Comparison of ENCODE assay signal across 8 cellular contexts in the genomic region with DNA sequence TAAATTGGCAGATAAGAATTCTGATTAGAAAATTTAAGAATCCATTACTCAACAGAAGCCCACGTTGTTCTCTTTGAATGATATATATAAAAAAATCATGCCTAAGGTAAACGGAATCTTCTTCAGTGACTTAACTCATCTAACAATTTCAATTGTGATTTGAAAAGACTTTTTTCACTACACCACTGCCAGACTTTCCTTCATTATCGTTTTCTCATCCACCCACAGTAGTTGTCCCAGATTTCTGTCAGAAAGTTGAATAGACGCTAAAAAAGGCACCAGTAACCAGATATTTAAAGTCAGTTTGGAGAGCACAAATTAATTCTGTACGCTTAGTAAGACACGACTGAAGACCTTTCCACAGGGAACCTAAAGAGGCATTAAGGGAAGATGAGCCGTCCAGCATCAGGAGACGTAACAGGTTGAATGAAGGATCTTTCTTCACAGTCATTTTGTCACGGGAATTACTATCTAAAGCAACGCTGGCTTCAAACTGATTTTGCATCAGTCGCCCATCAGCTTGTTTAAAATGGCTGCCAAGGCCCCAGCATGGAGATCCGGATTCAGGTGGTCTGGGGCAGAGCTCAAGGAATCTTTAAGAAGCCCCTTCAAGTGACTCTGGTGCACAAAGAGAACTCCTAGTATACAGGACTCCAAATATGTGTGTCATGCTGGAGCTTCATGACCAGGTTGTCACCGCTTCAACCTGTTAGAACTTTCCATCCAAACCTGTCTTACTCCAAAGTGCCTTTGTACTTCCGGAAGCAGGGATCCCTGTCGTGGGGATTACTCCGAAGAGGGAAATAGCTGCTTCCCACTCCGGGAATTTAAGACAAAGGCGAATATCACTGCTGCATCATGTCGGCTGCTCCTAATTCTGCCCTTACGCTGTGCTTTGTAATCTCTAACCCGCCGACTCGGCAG. TPM values are rescaled to one million over a fixed set of nuclear protein-coding genes. Genes with fewer than 3 reads are reported as not detected.
DNase-seq lines count a peak whose midpoint lies in the region; ATAC-seq and TF ChIP-seq lines count a peak whose summit lies in the region.

No MANE protein-coding gene starts in this region.

- peaks cover 4% of the 10 kb centered on the region; the same call in 1 of the 2 replicates for H3K27me3 ChIP-seq in H9 (ENCODE audit: insufficient read depth, low read length)
- H3K27me3 ChIP-seq in ovary, result no peaks in the 10 kb centered on the region

- H3K14ac ChIP-seq in H9 (ENCODE audit: insufficient read depth, low read length), result peak overlapping the region; percentile 87

- H4K20me1 ChIP-seq in H9 (ENCODE audit: control insufficient read depth, insufficient read depth, insufficient read length), result no peaks in the 10 kb centered on the region

- H3K4me1 ChIP-seq in H9 (ENCODE audit: insufficient read depth, low read length) (peaks cover 2% of the 10 kb centered on the region), ovary (ENCODE audit: insufficient read depth) (no peaks in the 10 kb centered on the region)

- no peak for ATAC-seq in GM19324 (IDR thresholded peaks at IDR 0.05; ENCODE audit: low FRiP score, unreplicated experiment)
- no peak for ATAC-seq in GM18511 (IDR thresholded peaks at IDR 0.05; ENCODE audit: unreplicated experiment)
- no peak for ATAC-seq in GM18517 (IDR thresholded peaks at IDR 0.05; ENCODE audit: unreplicated experiment)

- H2BK5ac ChIP-seq in H9 (ENCODE audit: insufficient read length, low read length), result no peak overlapping the region

- H2BK120ac ChIP-seq in H9 (ENCODE audit: low read depth, low read length, poor library complexity, severe bottlenecking), result no peak overlapping the region

- peak overlapping the region; percentile 90 for H3K4me2 ChIP-seq in H9 (ENCODE audit: insufficient read depth, insufficient read length, low read length)

- H3K9me3 ChIP-seq in H9 (ENCODE audit: control insufficient read depth, low read depth, low read length) (no peaks in the 10 kb centered on the region), ovary (no peaks in the 10 kb centered on the region)

- H3K36me3 ChIP-seq in ovary, result no peaks in the 10 kb centered on the region

- peaks cover 4 to 8% (median 5%) of the 10 kb centered on the region in 3 experiments; a peak in 6 of 7 replicates for H3K36me3 Mint-ChIP-seq in H9 (ENCODE audit: insufficient read depth in 1 of 3, low read depth in 3 of 3)

- H2AFZ ChIP-seq in H9 (ENCODE audit: low read length), result no peak overlapping the region

- peaks cover 10% of the 10 kb centered on the region for H3K23me2 ChIP-seq in H9 (ENCODE audit: insufficient read length, low read depth, low read length, poor library complexity, severe bottlenecking)

- TF ChIP-seq EP300 in ovary (IDR thresholded peaks at IDR 0.05), result no peak

- peaks cover 22% of the 10 kb centered on the region for H3K27me3 Mint-ChIP-seq in H9 (ENCODE audit: low read depth)

- H3K27ac Mint-ChIP-seq in H9, result peak overlapping the region; percentile 96 to 98 (median 96)

- peak overlapping the region; percentile 90 for H3K9ac ChIP-seq in H9 (ENCODE audit: extremely low read depth, insufficient read length, low read length)

- no peak for TF ChIP-seq POLR2A in ovary (IDR thresholded peaks at IDR 0.05)

- intact Hi-C loops in ovary (cut with DNase I), result no loop called here

- H3K4me3 ChIP-seq in AG09309 (ENCODE audit: control insufficient read depth, low read depth, low read length) (peak overlapping the region; percentile 67), fibroblast of pulmonary artery (replicated peaks; ENCODE audit: low read depth, low read length) (peak overlapping the region; percentile 72), ovary (peak overlapping the region; percentile 87)

- no peak overlapping the region for H3K27ac ChIP-seq in H9 (ENCODE audit: insufficient read length, low read depth, low read length)
- peak overlapping the region; percentile 90 for H3K27ac ChIP-seq in VCaP
- peak overlapping the region; percentile 78 to 82 for H3K27ac ChIP-seq in ovary

- H2BK12ac ChIP-seq in H9 (ENCODE audit: insufficient read length, low read depth, low read length), result peak overlapping the region; percentile 5

- DNase-seq in AG09309 (ENCODE audit: low read depth), result no peak
- DNase-seq in H9, result peak; percentile 34
- peak; percentile 8 for DNase-seq in fibroblast of pulmonary artery (ENCODE audit: low read depth)
- no peak for DNase-seq in ovary

- H3K79me1 ChIP-seq in H9 (ENCODE audit: insufficient read depth, low read depth, low read length, poor library complexity, severe bottlenecking), result peaks cover 2% of the 10 kb centered on the region

- no peak overlapping the region for H3K56ac ChIP-seq in H9 (ENCODE audit: insufficient read length, low read depth, low read length)

- peak overlapping the region; percentile 88 for H3K18ac ChIP-seq in H9 (ENCODE audit: insufficient read length, low read depth, low read length)

- peak overlapping the region; percentile 24 for H4K91ac ChIP-seq in H9 (ENCODE audit: insufficient read length, low read depth, low read length)

- H3K4ac ChIP-seq in H9 (ENCODE audit: low read depth, low read length), result peak overlapping the region; percentile 31; the same call in 1 of the 2 replicates

- peak overlapping the region; percentile 94 to 96 for H3K4me3 Mint-ChIP-seq in H9

- H3K4me1 Mint-ChIP-seq in H9, result peaks cover 52 to 54% of the 10 kb centered on the region in 2 experiments

- H4K5ac ChIP-seq in H9 (ENCODE audit: insufficient read length, low read depth, low read length), result peak overlapping the region; percentile 38

- H3K9me3 Mint-ChIP-seq in H9, result no peaks in the 10 kb centered on the region

- H4K8ac ChIP-seq in H9 (replicated peaks; ENCODE audit: insufficient read length, low read depth, low read length), result peak overlapping the region; percentile 20

- no peak overlapping the region for H3K23ac ChIP-seq in H9 (ENCODE audit: insufficient read length, low read depth, low read length)

- no CpG with 5 or more reads among the region's 23 CpGs for WGBS in H9 (ENCODE audit: extremely low coverage, insufficient read length, low lambda C conversion rate)
- 19 to 21% (median 21%) methylated on average over 23 of the region's 23 CpGs for WGBS in ovary, 3 donors

- TF ChIP-seq CTCF in AG09309 (IDR thresholded peaks at IDR 0.05; ENCODE audit: control insufficient read depth, insufficient read depth, low read depth, low read length, missing control alignments), result no peak
- no peak for TF ChIP-seq CTCF in H9 (conservative IDR thresholded peaks at IDR 0.05)
- TF ChIP-seq CTCF in VCaP (conservative IDR thresholded peaks at IDR 0.05), result no peak
- no peak for TF ChIP-seq CTCF in fibroblast of pulmonary artery (IDR thresholded peaks at IDR 0.05; ENCODE audit: low read length, missing control alignments)
- TF ChIP-seq CTCF in ovary (IDR thresholded peaks at IDR 0.05), result no peak

- peaks cover 14% of the 10 kb centered on the region; the same call in 1 of the 2 replicates for H3K79me2 ChIP-seq in H9 (ENCODE audit: insufficient read depth, low read length)

- H3T11ph ChIP-seq in H9 (ENCODE audit: low read length), result no peak overlapping the region

- peak overlapping the region; percentile 68 for H2AK5ac ChIP-seq in H9 (ENCODE audit: insufficient read length, low read length)

- no peak overlapping the region for H2BK20ac ChIP-seq in H9 (ENCODE audit: low read depth, low read length, poor library complexity, severe bottlenecking)

- H2BK15ac ChIP-seq in H9 (ENCODE audit: low read depth, low read length), result no peak overlapping the region

RNA-seq across cellular contexts. Expression of a gene that starts 1.2 kb away (rescaled TPM):
- 77.6 and 84.2 TPM in 2 replicates for total RNA-seq in H9 (2021)
- total RNA-seq in ovary, result 10 to 100 TPM; 44.6 to 88.8 (median 65.4) TPM
- polyA plus RNA-seq in ovary, result 100 to 1,000 TPM in 1 of 2 donors, 10 to 100 TPM in 1; 63.9 to 126 TPM

RNA-seq across cellular contexts. Expression of a gene that starts 6.1 kb away (rescaled TPM):
- total RNA-seq in H9 (2021) (0.13 TPM in 1 of 2 replicates, not detected in the other), ovary (1 to 10 TPM in 4 of 7 donors, under 1 TPM in 3; 0.33 to 4.4 (median 1.0) TPM)
- polyA plus RNA-seq in ovary, result 1 to 10 TPM in 1 of 2 donors, under 1 TPM in 1; 0.82 to 2.7 TPM

RNA-seq across cellular contexts. Expression of a gene that starts 30.1 kb away (rescaled TPM):
- total RNA-seq in H9 (2021) (not detected in 2 replicates), ovary (1 to 10 TPM in 3 of 7 donors, under 1 TPM in 4; 0.24 to 5.7 (median 0.60) TPM)
- 1 to 10 TPM in 1 of 2 donors, under 1 TPM in 1; 0.75 to 1.6 TPM for polyA plus RNA-seq in ovary

Comparison
In these comparisons a context has a peak if more than half of its experiments do, and no peak if none do; other contexts are left out.
1. DNase-seq: peak in H9 (single experiment) and fibroblast of pulmonary artery (single experiment); none in AG09309 (single experiment) and ovary (0 of 5).
2. Peak in every context shown above with its lines, with median percentiles within 50 percentile points of each other: H3K4me3 ChIP-seq.